ENCODE assay signal across 10 cellular contexts in genomic region chr2:217903859-217904613, GRCh38.
A peak's percentile ranks its signal among the peaks of the same experiment; 100 is the strongest.
DNase-seq lines count a peak whose midpoint lies in the region; ATAC-seq, FAIRE-seq and TF ChIP-seq lines count a peak whose summit lies in the region.
"Had no signal": no experiment of that assay in that cellular context is flagged by ENCODE, and none has a peak within 500 bp of the region (broad histone marks: within the 10 kb centered on the region; RNA-seq: fewer than 3 reads in every experiment).

No MANE protein-coding gene starts in this region.

- peak; percentile 9; the same call in 1 of the 2 replicates for TF ChIP-seq CTCF in HepG2 (CRISPR knock-in tag; IDR thresholded peaks at IDR 0.05)

- peaks cover 14% of the 10 kb centered on the region for H3K36me3 Mint-ChIP-seq in dendritic cell treated with granulocyte-macrophage colony-stimulating factor and Interleukin-4, amounts not matched to agents 40 ng/mL and 50 ng/mL, for 4 days (ENCODE audit: low read depth)

- H3K4me3 ChIP-seq in HepG2 (replicated peaks in 1 of 3; ENCODE audit: insufficient read depth in 1 of 3, low read depth in 2 of 3, low read length in 3 of 3) = peak overlapping the region; percentile 2 to 36 (median 5); a peak in 5 of 6 replicates
- peak overlapping the region; percentile 11 to 56 (median 18) for H3K4me3 ChIP-seq in skeletal muscle tissue (ENCODE audit: low read length in 3 of 3)

- ATAC-seq in HepG2 = peak; percentile 2; the same call in 2 of the 3 replicates
- ATAC-seq in HG02798 (IDR thresholded peaks at IDR 0.05; ENCODE audit: poor library complexity, unreplicated experiment) = no peak
- no peak for ATAC-seq in GM21717 (IDR thresholded peaks at IDR 0.05; ENCODE audit: unreplicated experiment)

- no TSS peak for BruUV-seq in HepG2 (replicated peaks; lab: Mats Ljungman, UMichigan)

- no peak for TF ChIP-seq RAD21 in HepG2 (CRISPR knock-in tag; IDR thresholded peaks at IDR 0.05)

- DNase-seq in GM03348 (ENCODE audit: low spot score) (peak; percentile 64), HepG2 (ENCODE audit: low spot score) (peak; percentile 71), NCI-H2171 treated with DMSO at 0.1 percent for 48 hours (lab: John Stamatoyannopoulos, UW) (no peak)
- no peak for DNase-seq in central memory CD4-positive, alpha-beta T cell
- DNase-seq: activated CD4-positive, alpha-beta T cell treated with anti-CD3 and anti-CD28 coated beads for 1 hour; DND-41 had no signal

- peak overlapping the region; percentile 69 for H3K4me2 ChIP-seq in HepG2 (ENCODE audit: low read depth, low read length)

- H3K79me2 ChIP-seq in HepG2 (ENCODE audit: insufficient read depth, low read length) = peaks cover 20% of the 10 kb centered on the region

- H3K9ac ChIP-seq in HepG2 (ENCODE audit: insufficient read depth, low read depth, low read length) (peak overlapping the region; percentile 62), skeletal muscle tissue (ENCODE audit: low read depth in 1 of 3, low read length in 3 of 3) (peak overlapping the region; percentile 55 to 72 (median 60))

- H3K9me3 ChIP-seq in HepG2 (ENCODE audit: low read length) (no peaks in the 10 kb centered on the region), skeletal muscle tissue (ENCODE audit: control insufficient read depth in 3 of 3, low read length in 3 of 3) (no peaks in the 10 kb centered on the region)

- H3K36me3 ChIP-seq in HepG2 (replicated peaks in 1 of 2; ENCODE audit: control insufficient read depth in 1 of 2, insufficient read depth in 2 of 2, low read length in 2 of 2) = no peaks in the 10 kb centered on the region; a peak in 2 of 5 replicates
- peaks cover 0 to 14% (median 12%) of the 10 kb centered on the region in 3 donors for H3K36me3 ChIP-seq in skeletal muscle tissue (ENCODE audit: control insufficient read depth in 3 of 3, insufficient read depth in 3 of 3, low read length in 3 of 3)

- no peaks in the 10 kb centered on the region; the same call in 1 of the 2 replicates for H4K20me1 ChIP-seq in HepG2 (ENCODE audit: insufficient read depth, low read length)

- POLR2A ChIA-PET in HepG2 (lab: Yijun Ruan, JAX) = no interaction called here

- peak in 1 of 2 experiments; percentile 39; a peak in 1 of 4 replicates for TF ChIP-seq EP300 in HepG2 (IDR thresholded peaks at IDR 0.05; ENCODE audit: low read depth in 2 of 2, low read length in 2 of 2)
- no peak for TF ChIP-seq EP300 in HepG2 (CRISPR knock-in tag; IDR thresholded peaks at IDR 0.05; ENCODE audit: borderline replicate concordance)

- no peaks in the 10 kb centered on the region for H3K27me3 ChIP-seq in HepG2 (ENCODE audit: control insufficient read depth in 1 of 2, insufficient read depth in 2 of 2, low read length in 2 of 2)
- H3K27me3 ChIP-seq in skeletal muscle tissue (ENCODE audit: control insufficient read depth in 3 of 3, insufficient read depth in 3 of 3, low read length in 3 of 3) = no peaks in the 10 kb centered on the region

- no peaks in the 10 kb centered on the region for H3K9me3 Mint-ChIP-seq in dendritic cell treated with granulocyte-macrophage colony-stimulating factor and Interleukin-4, amounts not matched to agents 40 ng/mL and 50 ng/mL, for 4 days

- H3K27ac Mint-ChIP-seq in dendritic cell treated with granulocyte-macrophage colony-stimulating factor and Interleukin-4, amounts not matched to agents 40 ng/mL and 50 ng/mL, for 4 days = peak overlapping the region; percentile 44

- in situ Hi-C loops in HepG2 (cut with HindIII; ENCODE audit: extremely low pct_ligation_motif_present, low pct_unique_long_range_greater_than_20kb) = no loop called here

- TF ChIP-seq POLR2A in HepG2 (IDR thresholded peaks at IDR 0.05; ENCODE audit: insufficient read depth in 1 of 2, low read depth in 2 of 2, low read length in 2 of 2) = no peak

- peak overlapping the region; percentile 50 for H3K4me3 Mint-ChIP-seq in dendritic cell treated with granulocyte-macrophage colony-stimulating factor and Interleukin-4, amounts not matched to agents 40 ng/mL and 50 ng/mL, for 4 days

- FAIRE-seq in HepG2 (lab: Jason Lieb, UNC) = no peak

- WGBS in HepG2 (ENCODE audit: low lambda C conversion rate) = 19% methylated on average over 11 of the region's 11 CpGs

- peaks cover 82% of the 10 kb centered on the region for H3K4me1 ChIP-seq in HepG2 (ENCODE audit: insufficient read depth, low read length)
- peaks cover 92 to 96% (median 95%) of the 10 kb centered on the region in 3 donors for H3K4me1 ChIP-seq in skeletal muscle tissue (ENCODE audit: control insufficient read depth in 3 of 3, insufficient read depth in 3 of 3, low read length in 3 of 3)

- CTCF ChIA-PET in HepG2 (lab: Yijun Ruan, JAX; ENCODE audit: low intra/inter-chr PET ratio, low total read pairs) = interaction anchor here (1.1 kb wide), 1 partner anchor 18 kb away, joined by 3 read pairs; no protein-coding TSS in a partner anchor

- peaks cover 23% of the 10 kb centered on the region for H3K27me3 Mint-ChIP-seq in dendritic cell treated with granulocyte-macrophage colony-stimulating factor and Interleukin-4, amounts not matched to agents 40 ng/mL and 50 ng/mL, for 4 days

- H2AFZ ChIP-seq in HepG2 (ENCODE audit: low read length) = no peak overlapping the region

- H3K27ac ChIP-seq in HepG2 (ENCODE audit: extremely low read length, insufficient read depth, low read length) = peak overlapping the region; percentile 89
- peak overlapping the region; percentile 83 for H3K27ac ChIP-seq in skeletal muscle tissue (ENCODE audit: low read depth, low read length)

- H3K4me1 Mint-ChIP-seq in dendritic cell treated with granulocyte-macrophage colony-stimulating factor and Interleukin-4, amounts not matched to agents 40 ng/mL and 50 ng/mL, for 4 days (ENCODE audit: low read depth) = peaks cover 92% of the 10 kb centered on the region

- intact Hi-C loops in dendritic cell treated with granulocyte-macrophage colony-stimulating factor and Interleukin-4, amounts not matched to agents 40 ng/mL and 50 ng/mL, for 4 days (cut with micrococcal nuclease) = loop anchor here (5.0 kb wide), 1 partner anchor 38 kb away; no protein-coding TSS in a partner anchor
- intact Hi-C loops in HepG2 (cut with micrococcal nuclease; ENCODE audit: unreplicated experiment) = loop anchor here (5.0 kb wide), 2 partner anchors 38 to 117 kb away; no protein-coding TSS in a partner anchor

TF ChIP-seq in HepG2, 621 proteins besides CTCF, POLR2A, EP300 and RAD21 (continues in another document):
- TF ChIP-seq POLR2AphosphoS2 (IDR thresholded peaks at IDR 0.05; ENCODE audit: low read depth, low read length) (no peak), ZBTB2 (CRISPR knock-in tag; IDR thresholded peaks at IDR 0.05; ENCODE audit: low read depth) (no peak), IKZF5 (CRISPR knock-in tag; IDR thresholded peaks at IDR 0.05) (peak; percentile 79; the same call in 1 of the 2 replicates), DNMT1 (CRISPR knock-in tag; IDR thresholded peaks at IDR 0.05) (no peak), POLR2AphosphoS5 (IDR thresholded peaks at IDR 0.05; ENCODE audit: low read depth, low read length) (peak; percentile 69), PRMT3 (CRISPR knock-in tag; IDR thresholded peaks at IDR 0.05; ENCODE audit: borderline replicate concordance, low read depth) (no peak), ZNF468 (CRISPR knock-in tag; IDR thresholded peaks at IDR 0.05) (no peak), SRSF4 (IDR thresholded peaks at IDR 0.05; ENCODE audit: low read depth, low read length, poor library complexity, severe bottlenecking) (no peak), SALL2 (CRISPR knock-in tag; IDR thresholded peaks at IDR 0.05) (no peak), ARID2 (CRISPR knock-in tag; IDR thresholded peaks at IDR 0.05; ENCODE audit: borderline replicate concordance) (no peak), ELF3 (CRISPR knock-in tag; IDR thresholded peaks at IDR 0.05) (peak; percentile 58; the same call in 1 of the 2 replicates), ZNF614 (CRISPR knock-in tag; IDR thresholded peaks at IDR 0.05; ENCODE audit: borderline replicate concordance) (0 out of 2 replicates have a peak, but pooled peaks have one; percentile 16), NR2F1 (CRISPR knock-in tag; IDR thresholded peaks at IDR 0.05) (0 out of 4 replicates have a peak, but pooled peaks of 1 of the 2 experiments have one; percentile 1), POLR2G (IDR thresholded peaks at IDR 0.05; ENCODE audit: low read depth, low read length) (peak; percentile 45; the same call in 1 of the 2 replicates), TBX2 (CRISPR knock-in tag; IDR thresholded peaks at IDR 0.05; ENCODE audit: borderline replicate concordance) (peak; percentile 84; the same call in 1 of the 2 replicates), GABPB1 (CRISPR knock-in tag; IDR thresholded peaks at IDR 0.05) (peak; percentile 23; the same call in 1 of the 2 replicates), ZNF557 (CRISPR knock-in tag; IDR thresholded peaks at IDR 0.05) (peak; percentile 25; the same call in 1 of the 2 replicates), ZKSCAN8 (CRISPR knock-in tag; IDR thresholded peaks at IDR 0.05; ENCODE audit: borderline replicate concordance) (no peak; the same call in 1 of the 2 replicates)
- TF ChIP-seq, protein P1, sequence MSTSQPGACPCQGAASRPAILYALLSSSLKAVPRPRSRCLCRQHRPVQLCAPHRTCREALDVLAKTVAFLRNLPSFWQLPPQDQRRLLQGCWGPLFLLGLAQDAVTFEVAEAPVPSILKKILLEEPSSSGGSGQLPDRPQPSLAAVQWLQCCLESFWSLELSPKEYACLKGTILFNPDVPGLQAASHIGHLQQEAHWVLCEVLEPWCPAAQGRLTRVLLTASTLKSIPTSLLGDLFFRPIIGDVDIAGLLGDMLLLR (CRISPR knock-in tag; IDR thresholded peaks at IDR 0.05) = no peak

Comparison
In these comparisons a context has a peak if more than half of its experiments do, and no peak if none do; other contexts are left out.
1. DNase-seq: peak in GM03348 (single experiment) and HepG2 (single experiment); none in central memory CD4-positive, alpha-beta T cell (single experiment) and NCI-H2171 treated with DMSO at 0.1 percent for 48 hours (single experiment).